Comparison of ENCODE assay signal across 13 cellular contexts in genomic region chr5:143036146-143036927, GRCh38.
DNase-seq lines count a peak whose midpoint lies in the region; ATAC-seq and TF ChIP-seq lines count a peak whose summit lies in the region.
"Had no signal": no experiment of that assay in that cellular context is flagged by ENCODE, and none has a peak within 500 bp of the region (broad histone marks: within the 10 kb centered on the region; RNA-seq: fewer than 3 reads in every experiment).

No MANE protein-coding gene starts in this region.

- H3K36me3 Mint-ChIP-seq in endothelial cell (ENCODE audit: low read depth, unreplicated experiment), result peaks cover 8% of the 10 kb centered on the region

- ATAC-seq in GM18861 (IDR thresholded peaks at IDR 0.05; ENCODE audit: unreplicated experiment) (peak; percentile 34), HG03196 (IDR thresholded peaks at IDR 0.05; ENCODE audit: unreplicated experiment) (peak; percentile 47), HG03469 (IDR thresholded peaks at IDR 0.05; ENCODE audit: unreplicated experiment) (no peak), lower lobe of right lung (no peak)

- peak overlapping the region; percentile 34 for H3K4me3 Mint-ChIP-seq in endothelial cell (ENCODE audit: unreplicated experiment)

- H3K9me3 ChIP-seq in effector memory CD4-positive, alpha-beta T cell (ENCODE audit: control insufficient read depth, low read length), result no peaks in the 10 kb centered on the region
- no peaks in the 10 kb centered on the region for H3K9me3 ChIP-seq in lower lobe of right lung

- H3K27me3 ChIP-seq in effector memory CD4-positive, alpha-beta T cell (replicated peaks; ENCODE audit: control insufficient read depth, insufficient read depth, low read length, poor library complexity, severe bottlenecking), result no peaks in the 10 kb centered on the region
- H3K27me3 ChIP-seq in lower lobe of right lung (ENCODE audit: low read depth), result no peaks in the 10 kb centered on the region

- no peak overlapping the region for H3K27ac Mint-ChIP-seq in endothelial cell (ENCODE audit: unreplicated experiment)

- no peak for DNase-seq in endothelial cell (ENCODE audit: low spot score)
- no peak for DNase-seq in effector memory CD4-positive, alpha-beta T cell
- no peak for DNase-seq in lower lobe of right lung
- DNase-seq: activated gamma-delta T cell treated with Interleukin-2 at 50 U/mL for 16 hours; CD4-positive, alpha-beta memory T cell; central memory CD4-positive, alpha-beta T cell; trophoblast cell had no signal

- H3K27me3 Mint-ChIP-seq in endothelial cell (ENCODE audit: unreplicated experiment), result peaks cover 2% of the 10 kb centered on the region
- H3K27me3 Mint-ChIP-seq: CD4-positive, alpha-beta memory T cell had no signal

- no peaks in the 10 kb centered on the region for H3K4me1 ChIP-seq in effector memory CD4-positive, alpha-beta T cell (ENCODE audit: control insufficient read depth, insufficient read depth, low read length, poor library complexity, severe bottlenecking)
- no peaks in the 10 kb centered on the region for H3K4me1 ChIP-seq in lower lobe of right lung

- intact Hi-C loops in lower lobe of right lung (cut with DNase I), result no loop called here

- H3K4me3 ChIP-seq in effector memory CD4-positive, alpha-beta T cell (ENCODE audit: insufficient read depth, low read depth, low read length, poor library complexity, severe bottlenecking), result no peak overlapping the region
- no peak overlapping the region for H3K4me3 ChIP-seq in lower lobe of right lung
- H3K4me3 ChIP-seq: lung, SK-N-MC had no signal

- H3K27ac ChIP-seq in effector memory CD4-positive, alpha-beta T cell (ENCODE audit: insufficient read depth, low read length, poor library complexity, severe bottlenecking), result no peak overlapping the region
- H3K27ac ChIP-seq in lower lobe of right lung, result no peak overlapping the region
- H3K27ac ChIP-seq: SK-N-MC had no signal

- H3K36me3 ChIP-seq in effector memory CD4-positive, alpha-beta T cell (ENCODE audit: control insufficient read depth, insufficient read depth, low read length), result no peaks in the 10 kb centered on the region
- H3K36me3 ChIP-seq in lower lobe of right lung, result no peaks in the 10 kb centered on the region

- no peaks in the 10 kb centered on the region for H3K9me3 Mint-ChIP-seq in endothelial cell (ENCODE audit: unreplicated experiment)
- H3K9me3 Mint-ChIP-seq: CD4-positive, alpha-beta memory T cell had no signal

- H3K4me1 Mint-ChIP-seq in endothelial cell (ENCODE audit: unreplicated experiment), result peaks cover 19% of the 10 kb centered on the region

- peak; percentile 28 for TF ChIP-seq CTCF in GM12873 (IDR thresholded peaks at IDR 0.05; ENCODE audit: insufficient read depth, low read depth, low read length, missing control alignments)
- TF ChIP-seq CTCF in endothelial cell (IDR thresholded peaks at IDR 0.05; ENCODE audit: unreplicated experiment), result no peak
- TF ChIP-seq CTCF in lower lobe of right lung (IDR thresholded peaks at IDR 0.05), result no peak

Comparison
In these comparisons a context has a peak if more than half of its experiments do, and no peak if none do; other contexts are left out.
1. ATAC-seq: peak in GM18861 (single experiment) and HG03196 (single experiment); none in HG03469 (single experiment) and lower lobe of right lung (0 of 2).